Comparison of ENCODE assay signal across 18 cellular contexts in genomic region chr2:79630060-79630459, GRCh38.
DNase-seq lines count a peak whose midpoint lies in the region; ATAC-seq and TF ChIP-seq lines count a peak whose summit lies in the region.
"Had no signal": no experiment of that assay in that cellular context is flagged by ENCODE, and none has a peak within 500 bp of the region (broad histone marks: within the 10 kb centered on the region; RNA-seq: fewer than 3 reads in every experiment).

No MANE protein-coding gene starts in this region.

- H3K27ac ChIP-seq in VCaP: no peak overlapping the region
- H3K27ac ChIP-seq: neural progenitor cell, right atrium auricular region had no signal

- no peaks in the 10 kb centered on the region for H3K36me3 ChIP-seq in BE2C
- H3K36me3 ChIP-seq: neural progenitor cell, right atrium auricular region had no signal

- ATAC-seq in HG03025 (IDR thresholded peaks at IDR 0.05; ENCODE audit: low FRiP score, unreplicated experiment): no peak
- no peak for ATAC-seq in SK-N-SH treated with all-trans-retinoic acid at 6 μM for 48 hours
- ATAC-seq in HG03108 (IDR thresholded peaks at IDR 0.05; ENCODE audit: unreplicated experiment): no peak
- ATAC-seq: CD8-positive, alpha-beta T cell; stimulated activated naive CD8-positive, alpha-beta T cell treated with anti-CD3 and anti-CD28 coated beads, Interleukin-15, Interleukin-2, amounts not matched to agents 100 U/mL and 50 U/mL, for 24 hours had no signal

- DNase-seq in BE2C (no peak), LNCaP clone FGC (ENCODE audit: low read depth) (no peak), kidney tubule cell (ENCODE audit: low spot score) (peak; percentile 85)
- DNase-seq in activated CD4-positive, alpha-beta T cell treated with anti-CD3 and anti-CD28 coated beads, Interleukin-2, amount 50 U/mL, for 1 hour: no peak
- DNase-seq: activated effector memory CD4-positive, alpha-beta T cell treated with anti-CD3 and anti-CD28 coated beads, Interleukin-2, amount 50 U/mL, for 16 hours; aorta; CD8-positive, alpha-beta T cell; erythroblast; NCI-H1048; Right ventricle myocardium superior; stimulated activated CD4-positive, alpha-beta T cell treated with anti-CD3 and anti-CD28 coated beads, Interleukin-15, amount 100 ng/mL, for 24 hours; stimulated activated naive CD8-positive, alpha-beta T cell treated with anti-CD3 and anti-CD28 coated beads, Interleukin-15, Interleukin-2, amounts not matched to agents 100 U/mL and 50 U/mL, for 24 hours had no signal

- no peaks in the 10 kb centered on the region for H3K27me3 ChIP-seq in BE2C
- H3K27me3 ChIP-seq: neural progenitor cell, right atrium auricular region had no signal

- peak; percentile 14; the same call in 1 of the 2 replicates for TF ChIP-seq CTCF in BE2C (IDR thresholded peaks at IDR 0.05; ENCODE audit: low read depth, low read length)
- 0 out of 2 replicates have a peak, but pooled peaks have one; percentile 12 for TF ChIP-seq CTCF in LNCaP clone FGC (IDR thresholded peaks at IDR 0.05; ENCODE audit: control insufficient read depth, extremely low read depth, insufficient read depth)
- 0 out of 2 replicates have a peak, but pooled peaks have one; percentile 3 for TF ChIP-seq CTCF in VCaP (conservative IDR thresholded peaks at IDR 0.05)

- H3K9me3 ChIP-seq in BE2C: no peaks in the 10 kb centered on the region
- H3K9me3 ChIP-seq: right atrium auricular region had no signal

- no peak overlapping the region for H3K4me3 ChIP-seq in BE2C (ENCODE audit: low read depth, low read length)
- H3K4me3 ChIP-seq in LNCaP clone FGC (ENCODE audit: low read depth, low read length): no peak overlapping the region
- H3K4me3 ChIP-seq: neural progenitor cell, right atrium auricular region had no signal

- no peaks in the 10 kb centered on the region for H3K4me1 ChIP-seq in BE2C
- H3K4me1 ChIP-seq: neural progenitor cell, right atrium auricular region had no signal

TF ChIP-seq in SK-N-SH treated with all-trans-retinoic acid at 6 μM for 48 hours, 23 proteins besides CTCF, POLR2A, EP300 and RAD21:
- no peak for TF ChIP-seq ZC3H10 (CRISPR knock-in tag; IDR thresholded peaks at IDR 0.05)
- TF ChIP-seq, protein P1, sequence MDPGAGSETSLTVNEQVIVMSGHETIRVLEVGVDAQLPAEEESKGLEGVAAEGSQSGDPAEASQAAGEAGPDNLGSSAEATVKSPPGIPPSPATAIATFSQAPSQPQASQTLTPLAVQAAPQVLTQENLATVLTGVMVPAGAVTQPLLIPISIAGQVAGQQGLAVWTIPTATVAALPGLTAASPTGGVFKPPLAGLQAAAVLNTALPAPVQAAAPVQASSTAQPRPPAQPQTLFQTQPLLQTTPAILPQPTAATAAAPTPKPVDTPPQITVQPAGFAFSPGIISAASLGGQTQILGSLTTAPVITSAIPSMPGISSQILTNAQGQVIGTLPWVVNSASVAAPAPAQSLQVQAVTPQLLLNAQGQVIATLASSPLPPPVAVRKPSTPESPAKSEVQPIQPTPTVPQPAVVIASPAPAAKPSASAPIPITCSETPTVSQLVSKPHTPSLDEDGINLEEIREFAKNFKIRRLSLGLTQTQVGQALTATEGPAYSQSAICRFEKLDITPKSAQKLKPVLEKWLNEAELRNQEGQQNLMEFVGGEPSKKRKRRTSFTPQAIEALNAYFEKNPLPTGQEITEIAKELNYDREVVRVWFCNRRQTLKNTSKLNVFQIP (CRISPR knock-in tag; IDR thresholded peaks at IDR 0.05; ENCODE audit: borderline replicate concordance, low read depth): no peak
- no peak for TF ChIP-seq CSDC2 (CRISPR knock-in tag; IDR thresholded peaks at IDR 0.05)
- no peak for TF ChIP-seq PPARA (CRISPR knock-in tag; IDR thresholded peaks at IDR 0.05; ENCODE audit: borderline replicate concordance)
- no peak for TF ChIP-seq ESRRG (CRISPR knock-in tag; IDR thresholded peaks at IDR 0.05)
- TF ChIP-seq BACH2 (CRISPR knock-in tag; IDR thresholded peaks at IDR 0.05; ENCODE audit: borderline replicate concordance): no peak
- TF ChIP-seq, protein P2, sequence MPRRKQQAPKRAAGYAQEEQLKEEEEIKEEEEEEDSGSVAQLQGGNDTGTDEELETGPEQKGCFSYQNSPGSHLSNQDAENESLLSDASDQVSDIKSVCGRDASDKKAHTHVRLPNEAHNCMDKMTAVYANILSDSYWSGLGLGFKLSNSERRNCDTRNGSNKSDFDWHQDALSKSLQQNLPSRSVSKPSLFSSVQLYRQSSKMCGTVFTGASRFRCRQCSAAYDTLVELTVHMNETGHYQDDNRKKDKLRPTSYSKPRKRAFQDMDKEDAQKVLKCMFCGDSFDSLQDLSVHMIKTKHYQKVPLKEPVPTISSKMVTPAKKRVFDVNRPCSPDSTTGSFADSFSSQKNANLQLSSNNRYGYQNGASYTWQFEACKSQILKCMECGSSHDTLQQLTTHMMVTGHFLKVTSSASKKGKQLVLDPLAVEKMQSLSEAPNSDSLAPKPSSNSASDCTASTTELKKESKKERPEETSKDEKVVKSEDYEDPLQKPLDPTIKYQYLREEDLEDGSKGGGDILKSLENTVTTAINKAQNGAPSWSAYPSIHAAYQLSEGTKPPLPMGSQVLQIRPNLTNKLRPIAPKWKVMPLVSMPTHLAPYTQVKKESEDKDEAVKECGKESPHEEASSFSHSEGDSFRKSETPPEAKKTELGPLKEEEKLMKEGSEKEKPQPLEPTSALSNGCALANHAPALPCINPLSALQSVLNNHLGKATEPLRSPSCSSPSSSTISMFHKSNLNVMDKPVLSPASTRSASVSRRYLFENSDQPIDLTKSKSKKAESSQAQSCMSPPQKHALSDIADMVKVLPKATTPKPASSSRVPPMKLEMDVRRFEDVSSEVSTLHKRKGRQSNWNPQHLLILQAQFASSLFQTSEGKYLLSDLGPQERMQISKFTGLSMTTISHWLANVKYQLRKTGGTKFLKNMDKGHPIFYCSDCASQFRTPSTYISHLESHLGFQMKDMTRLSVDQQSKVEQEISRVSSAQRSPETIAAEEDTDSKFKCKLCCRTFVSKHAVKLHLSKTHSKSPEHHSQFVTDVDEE (CRISPR knock-in tag; IDR thresholded peaks at IDR 0.05): no peak
- no peak for TF ChIP-seq ZFP30 (CRISPR knock-in tag; IDR thresholded peaks at IDR 0.05)
- TF ChIP-seq ZNF8 (CRISPR knock-in tag; IDR thresholded peaks at IDR 0.05): no peak
- no peak for TF ChIP-seq CREB5 (CRISPR knock-in tag; IDR thresholded peaks at IDR 0.05; ENCODE audit: low read depth)
- no peak for TF ChIP-seq OSR1 (CRISPR knock-in tag; IDR thresholded peaks at IDR 0.05)
- no peak for TF ChIP-seq ZNF70 (CRISPR knock-in tag; IDR thresholded peaks at IDR 0.05)
- TF ChIP-seq TOX (CRISPR knock-in tag; IDR thresholded peaks at IDR 0.05; ENCODE audit: borderline replicate concordance): no peak
- TF ChIP-seq ZFP3 (CRISPR knock-in tag; IDR thresholded peaks at IDR 0.05): no peak
- no peak for TF ChIP-seq ARNTL (CRISPR knock-in tag; IDR thresholded peaks at IDR 0.05; ENCODE audit: borderline replicate concordance, low read depth)
- TF ChIP-seq ISL1 (CRISPR knock-in tag; IDR thresholded peaks at IDR 0.05): no peak
